ENCODE assay signal across 11 cellular contexts in genomic region chr3:140432176-140432753, GRCh38.
DNase-seq lines count a peak whose midpoint lies in the region; ATAC-seq, FAIRE-seq and TF ChIP-seq lines count a peak whose summit lies in the region.
"Had no signal": no experiment of that assay in that cellular context is flagged by ENCODE, and none has a peak within 500 bp of the region (broad histone marks: within the 10 kb centered on the region; RNA-seq: fewer than 3 reads in every experiment).

No MANE protein-coding gene starts in this region.

- ATAC-seq in activated T-helper 17 cell treated with anti-CD3 and anti-CD28 coated beads, Interleukin-2, amount 50 U/mL, for 72 hours (replicated peaks) = no peak

- peaks cover 0 to 7% (median 0%) of the 10 kb centered on the region in 5 experiments for H3K9me3 Mint-ChIP-seq in brain
- H3K9me3 Mint-ChIP-seq in osteocyte (ENCODE audit: unreplicated experiment) = no peaks in the 10 kb centered on the region
- no peaks in the 10 kb centered on the region for H3K9me3 Mint-ChIP-seq in activated T-helper 17 cell treated with anti-CD3 and anti-CD28 coated beads, Interleukin-2, amount 50 U/mL, for 72 hours

- H3K36me3 Mint-ChIP-seq in brain (no peaks in the 10 kb centered on the region), osteocyte (ENCODE audit: unreplicated experiment) (peaks cover 4% of the 10 kb centered on the region)
- no peaks in the 10 kb centered on the region for H3K36me3 Mint-ChIP-seq in activated T-helper 17 cell treated with anti-CD3 and anti-CD28 coated beads, Interleukin-2, amount 50 U/mL, for 72 hours (ENCODE audit: low read depth)

- H3K27me3 Mint-ChIP-seq in brain (peaks cover 20% of the 10 kb centered on the region), osteocyte (ENCODE audit: unreplicated experiment) (no peaks in the 10 kb centered on the region)
- peaks cover 6% of the 10 kb centered on the region for H3K27me3 Mint-ChIP-seq in activated T-helper 17 cell treated with anti-CD3 and anti-CD28 coated beads, Interleukin-2, amount 50 U/mL, for 72 hours

- H3K4me3 Mint-ChIP-seq in brain = no peak overlapping the region
- no peak overlapping the region for H3K4me3 Mint-ChIP-seq in osteocyte (ENCODE audit: unreplicated experiment)
- H3K4me3 Mint-ChIP-seq in activated T-helper 17 cell treated with anti-CD3 and anti-CD28 coated beads, Interleukin-2, amount 50 U/mL, for 72 hours = no peak overlapping the region
- H3K4me3 Mint-ChIP-seq: HFFc6 had no signal

- no peaks in the 10 kb centered on the region for H3K9me3 ChIP-seq in ascending aorta

- TF ChIP-seq CTCF in brain (conservative IDR thresholded peaks at IDR 0.05) = no peak
- no peak for TF ChIP-seq CTCF in osteocyte (IDR thresholded peaks at IDR 0.05)
- TF ChIP-seq CTCF in ascending aorta (IDR thresholded peaks at IDR 0.05) = no peak

- H3K27ac Mint-ChIP-seq in brain (peak overlapping the region in 4 of 5 experiments; percentile 32 to 77 (median 54)), osteocyte (ENCODE audit: unreplicated experiment) (peak overlapping the region; percentile 39)
- no peak overlapping the region for H3K27ac Mint-ChIP-seq in activated T-helper 17 cell treated with anti-CD3 and anti-CD28 coated beads, Interleukin-2, amount 50 U/mL, for 72 hours
- H3K27ac Mint-ChIP-seq: HFFc6 had no signal

- no peaks in the 10 kb centered on the region for H3K4me1 ChIP-seq in ascending aorta

- peak; percentile 95 for DNase-seq in NCI-H1105 (lab: John Stamatoyannopoulos, UW)
- DNase-seq in NCI-H2171 (lab: John Stamatoyannopoulos, UW) = peak; percentile 60
- peak; percentile 66 for DNase-seq in osteocyte (ENCODE audit: extremely low spot score, unreplicated experiment)
- no peak for DNase-seq in ascending aorta (ENCODE audit: low spot score in 2 of 2)
- no peak for DNase-seq in HT-29 (ENCODE audit: low spot score)
- DNase-seq in GM12892 (ENCODE audit: insufficient read length) = no peak
- DNase-seq: activated gamma-delta T cell, HFFc6, NCI-H2029 had no signal

- H3K36me3 ChIP-seq in ascending aorta = no peaks in the 10 kb centered on the region

- H3K27me3 ChIP-seq in ascending aorta = no peaks in the 10 kb centered on the region

- FAIRE-seq in GM12892 (lab: Jason Lieb, UNC) = no peak

- no peak for TF ChIP-seq POLR2A in GM12892 (IDR thresholded peaks at IDR 0.05; ENCODE audit: low read depth, low read length)

- H3K27ac ChIP-seq in ascending aorta = no peak overlapping the region

- H3K4me1 Mint-ChIP-seq in brain = peaks cover 44% of the 10 kb centered on the region
- peaks cover 41% of the 10 kb centered on the region for H3K4me1 Mint-ChIP-seq in osteocyte (ENCODE audit: unreplicated experiment)
- H3K4me1 Mint-ChIP-seq in activated T-helper 17 cell treated with anti-CD3 and anti-CD28 coated beads, Interleukin-2, amount 50 U/mL, for 72 hours = no peaks in the 10 kb centered on the region

- intact Hi-C loops in ascending aorta (cut with DNase I) = no loop called here

- H3K4me3 ChIP-seq in ascending aorta = no peak overlapping the region

Comparison
In these comparisons a context has a peak if more than half of its experiments do, and no peak if none do; other contexts are left out.
1. DNase-seq: peak in NCI-H1105 (single experiment), NCI-H2171 (single experiment) and osteocyte (single experiment); none in ascending aorta (0 of 2), HT-29 (single experiment) and GM12892 (single experiment).